In genomic region chr4:123345132-123345923, GRCh38 we compare ENCODE assay signal across 22 cellular contexts. TPM values are rescaled to one million over a fixed set of nuclear protein-coding genes. Genes with fewer than 3 reads are reported as not detected.
DNase-seq lines count a peak whose midpoint lies in the region; ATAC-seq and TF ChIP-seq lines count a peak whose summit lies in the region.
"Had no signal": no experiment of that assay in that cellular context is flagged by ENCODE, and none has a peak within 500 bp of the region (broad histone marks: within the 10 kb centered on the region; RNA-seq: fewer than 3 reads in every experiment).

No MANE protein-coding gene starts in this region.

- H3K9me3 ChIP-seq in MM.1S (replicated peaks; ENCODE audit: insufficient read depth, low read length), result no peaks in the 10 kb centered on the region
- no peaks in the 10 kb centered on the region for H3K9me3 ChIP-seq in fibroblast of lung (ENCODE audit: control insufficient read depth, insufficient read depth, low read depth, low read length)
- H3K9me3 ChIP-seq in neuronal stem cell (replicated peaks in 1 of 2; ENCODE audit: control insufficient read depth in 2 of 2, insufficient read depth in 1 of 2, low read depth in 1 of 2, low read length in 2 of 2), result peaks cover 0 to 2% of the 10 kb centered on the region in 2 donors
- H3K9me3 ChIP-seq: pancreas, right atrium auricular region had no signal

- H3K9ac ChIP-seq in MM.1S (ENCODE audit: low read length) (no peak overlapping the region), fibroblast of lung (ENCODE audit: insufficient read depth, low read length) (no peak overlapping the region), neuronal stem cell (ENCODE audit: low read depth, low read length, poor library complexity) (no peak overlapping the region)

- H3K79me1 ChIP-seq in neuronal stem cell (ENCODE audit: low read depth, low read length), result no peaks in the 10 kb centered on the region

- H4K20me1 ChIP-seq in MM.1S (ENCODE audit: insufficient read depth, low read length) (no peaks in the 10 kb centered on the region), fibroblast of lung (ENCODE audit: control insufficient read depth, extremely low read depth, insufficient read depth, low read length) (no peaks in the 10 kb centered on the region)

- no peak overlapping the region for H4K8ac ChIP-seq in neuronal stem cell (ENCODE audit: low read depth, low read length)

- H3K4me3 ChIP-seq in MM.1S (ENCODE audit: low read length) (no peak overlapping the region), fibroblast of lung (replicated peaks in 1 of 4; ENCODE audit: control extremely low read depth in 1 of 4, insufficient read depth in 1 of 4, low read depth in 3 of 4, low read length in 4 of 4) (no peak overlapping the region), neuronal stem cell (ENCODE audit: low read length in 2 of 2) (no peak overlapping the region)
- H3K4me3 ChIP-seq: pancreas, right atrium auricular region had no signal

- H3K36me3 ChIP-seq in MM.1S (replicated peaks; ENCODE audit: insufficient read depth, low read length) (no peaks in the 10 kb centered on the region), fibroblast of lung (ENCODE audit: control insufficient read depth, insufficient read depth, low read length) (no peaks in the 10 kb centered on the region), neuronal stem cell (replicated peaks in 1 of 2; ENCODE audit: control insufficient read depth in 2 of 2, insufficient read depth in 2 of 2, low read length in 2 of 2) (no peaks in the 10 kb centered on the region)
- H3K36me3 ChIP-seq: pancreas, right atrium auricular region had no signal

- no peak overlapping the region for H2BK5ac ChIP-seq in neuronal stem cell (ENCODE audit: low read length)

- H3K23ac ChIP-seq in neuronal stem cell (ENCODE audit: low read depth, low read length, poor library complexity), result no peak overlapping the region

- H3K27ac ChIP-seq in MM.1S (ENCODE audit: low read length) (no peak overlapping the region), fibroblast of lung (ENCODE audit: insufficient read depth, low read length) (no peak overlapping the region), neuronal stem cell (replicated peaks; ENCODE audit: low read length) (no peak overlapping the region)
- H3K27ac ChIP-seq: pancreas had no signal

- DNase-seq in MM.1S (peak; percentile 6), fibroblast of lung (ENCODE audit: low read depth in 2 of 2) (no peak), neuronal stem cell (ENCODE audit: low spot score) (no peak), COR-L47 (lab: John Stamatoyannopoulos, UW) (no peak), HuH-7.5 (ENCODE audit: low spot score) (no peak), NCI-H345 (lab: John Stamatoyannopoulos, UW) (no peak)
- DNase-seq: activated CD4-positive, alpha-beta T cell treated with anti-CD3 and anti-CD28 coated beads, Interleukin-2, amount 50 U/mL, for 48 hours; activated CD8-positive, alpha-beta memory T cell treated with anti-CD3 and anti-CD28 coated beads, Interleukin-2, amount 50 U/mL, for 4 hours; EL; head of caudate nucleus; Kasumi-1; kidney glomerular epithelial cell; mesendoderm; naive B cell; NCI-H187; pancreas; stimulated activated CD4-positive, alpha-beta T cell treated with anti-CD3 and anti-CD28 coated beads, Interleukin-15, amount 100 ng/mL, for 24 hours; T-helper 9 cell had no signal

- H3K27me3 ChIP-seq in MM.1S (replicated peaks; ENCODE audit: insufficient read depth, low read length), result no peaks in the 10 kb centered on the region
- H3K27me3 ChIP-seq in fibroblast of lung (ENCODE audit: control insufficient read depth, insufficient read depth, low read length), result no peaks in the 10 kb centered on the region
- H3K27me3 ChIP-seq in neuronal stem cell (ENCODE audit: control insufficient read depth in 3 of 3, insufficient read depth in 3 of 3, low read depth in 1 of 3, low read length in 3 of 3), result no peaks in the 10 kb centered on the region
- H3K27me3 ChIP-seq: pancreas, right atrium auricular region had no signal

- no peaks in the 10 kb centered on the region for H3K9me2 ChIP-seq in MM.1S (replicated peaks; ENCODE audit: insufficient read depth, low read length)

- TF ChIP-seq CTCF in MM.1S (IDR thresholded peaks at IDR 0.05; ENCODE audit: low read length) (no peak), fibroblast of lung (conservative IDR thresholded peaks at IDR 0.05 in 1 of 2, IDR thresholded peaks at IDR 0.05 in 1 of 2; ENCODE audit: low read depth in 1 of 2, low read length in 2 of 2) (no peak)

- H3F3A ChIP-seq in MM.1S (ENCODE audit: insufficient read depth, low read length), result no peaks in the 10 kb centered on the region

- H3K18ac ChIP-seq in neuronal stem cell (ENCODE audit: low read length), result no peak overlapping the region

- no peak overlapping the region for H2BK15ac ChIP-seq in neuronal stem cell (ENCODE audit: low read length)

- WGBS in neuronal stem cell (ENCODE audit: extremely low coverage in 2 of 2, insufficient read length in 2 of 2, insufficient replicate concordance in 1 of 2), 2 donors, result no CpG with 5 or more reads among the region's 9 CpGs

- ATAC-seq in GM19463 (IDR thresholded peaks at IDR 0.05; ENCODE audit: unreplicated experiment), result peak; percentile 31
- no peak for ATAC-seq in GM18520 (IDR thresholded peaks at IDR 0.05; ENCODE audit: unreplicated experiment)
- ATAC-seq: pancreas, WTC11 had no signal

- peak overlapping the region; percentile 32; the same call in 1 of the 2 replicates for H3K4me2 ChIP-seq in MM.1S (ENCODE audit: low read depth, low read length)
- no peak overlapping the region for H3K4me2 ChIP-seq in fibroblast of lung (ENCODE audit: extremely low read depth, insufficient read depth, low read length)
- H3K4me2 ChIP-seq in neuronal stem cell (ENCODE audit: insufficient read depth, low read length, poor library complexity, severe bottlenecking), result no peak overlapping the region

- H2BK12ac ChIP-seq in neuronal stem cell (ENCODE audit: low read length), result no peak overlapping the region

- H4K91ac ChIP-seq in neuronal stem cell (ENCODE audit: low read depth, low read length, poor library complexity), result no peak overlapping the region

- no peak overlapping the region for H2AK5ac ChIP-seq in neuronal stem cell (ENCODE audit: low read depth, low read length)

- no peak overlapping the region for H3K14ac ChIP-seq in neuronal stem cell (ENCODE audit: low read length)

- H3K79me2 ChIP-seq in MM.1S (ENCODE audit: low read length), result no peaks in the 10 kb centered on the region
- no peaks in the 10 kb centered on the region for H3K79me2 ChIP-seq in fibroblast of lung (ENCODE audit: control insufficient read depth, insufficient read depth, low read length)

- H2BK120ac ChIP-seq in neuronal stem cell (ENCODE audit: low read depth, low read length), result no peak overlapping the region

- H3K4ac ChIP-seq in neuronal stem cell (ENCODE audit: low read length), result no peak overlapping the region

- no peak overlapping the region for H2AFZ ChIP-seq in MM.1S (ENCODE audit: low read length)
- peak overlapping the region; percentile 20 for H2AFZ ChIP-seq in fibroblast of lung (ENCODE audit: low read length)
- H2AFZ ChIP-seq in neuronal stem cell (ENCODE audit: low read length), result peak overlapping the region; percentile 1

- H3K4me1 ChIP-seq in MM.1S (ENCODE audit: low read length), result no peaks in the 10 kb centered on the region
- no peaks in the 10 kb centered on the region for H3K4me1 ChIP-seq in fibroblast of lung (ENCODE audit: control insufficient read depth, extremely low read depth, insufficient read depth, low read length)
- H3K4me1 ChIP-seq in neuronal stem cell (ENCODE audit: control insufficient read depth in 2 of 2, insufficient read depth in 1 of 2, low read depth in 1 of 2, low read length in 2 of 2), result peaks cover 14 to 17% of the 10 kb centered on the region in 2 donors
- H3K4me1 ChIP-seq: pancreas had no signal

RNA-seq across cellular contexts. Expression of gene SPRY1, which starts 51.3 kb away (rescaled TPM):
- total RNA-seq in fibroblast of lung, result 14.9 and 21.3 TPM in 2 replicates
- 15.3 and 23.9 TPM in 2 replicates for polyA plus RNA-seq in fibroblast of lung
- 21.2 and 41.6 TPM in 2 replicates for polyA plus RNA-seq in fibroblast of lung (2012)
- polyA minus RNA-seq in fibroblast of lung (ENCODE audit: low replicate concordance), result 38.5 and 59.3 TPM in 2 replicates
- polyA plus RNA-seq in neuronal stem cell (2013, experiment 1 of 2), result 92.4 TPM
- 97.0 TPM for polyA plus RNA-seq in neuronal stem cell (2013, experiment 2 of 2)
